1 cellular context compared by ENCODE assay signal in the genomic region with DNA sequence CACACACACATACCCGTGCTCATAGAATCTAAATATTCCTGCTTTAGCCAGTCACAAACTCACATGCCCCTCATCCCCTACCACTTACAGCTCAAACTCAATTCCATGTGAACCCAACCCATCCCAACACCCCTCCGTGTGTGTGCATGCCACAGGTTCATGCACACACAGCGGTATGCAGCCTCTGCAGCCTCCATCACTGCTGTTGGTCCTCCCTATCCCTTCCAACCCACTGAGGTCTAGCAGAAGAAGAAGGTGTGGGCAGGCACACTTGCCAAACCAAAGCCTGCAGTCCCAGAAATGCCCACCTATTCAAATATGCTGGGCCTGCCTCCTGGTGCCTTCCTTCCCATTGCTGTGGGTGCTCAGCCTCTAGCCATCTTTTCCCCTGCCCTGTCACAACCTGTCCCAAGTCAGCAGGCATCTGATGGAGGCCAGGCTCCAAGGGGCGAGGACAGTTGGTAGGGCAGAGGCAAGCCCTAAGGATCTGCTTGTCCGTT.
TF ChIP-seq lines count a peak whose summit lies in the region.

No MANE protein-coding gene starts in this region.

TF ChIP-seq in HepG2, 621 proteins besides CTCF, POLR2A, EP300 and RAD21 (continued from another document):
- 0 out of 2 replicates have a peak, but pooled peaks have one; percentile 76 for TF ChIP-seq ZNF468 (CRISPR knock-in tag; IDR thresholded peaks at IDR 0.05)
- 0 out of 2 replicates have a peak, but pooled peaks have one; percentile 27 for TF ChIP-seq SSRP1 (CRISPR knock-in tag; IDR thresholded peaks at IDR 0.05)
- TF ChIP-seq BATF2 (CRISPR knock-in tag; IDR thresholded peaks at IDR 0.05) = 0 out of 2 replicates have a peak, but pooled peaks have one; percentile 3
- TF ChIP-seq AGO2 (optimal IDR thresholded peaks at IDR 0.05; ENCODE audit: low read depth, low read length) = peak; percentile 8
- TF ChIP-seq RBM22 (optimal IDR thresholded peaks at IDR 0.05; ENCODE audit: low read length) = peak; percentile 71
- TF ChIP-seq, protein P1, sequence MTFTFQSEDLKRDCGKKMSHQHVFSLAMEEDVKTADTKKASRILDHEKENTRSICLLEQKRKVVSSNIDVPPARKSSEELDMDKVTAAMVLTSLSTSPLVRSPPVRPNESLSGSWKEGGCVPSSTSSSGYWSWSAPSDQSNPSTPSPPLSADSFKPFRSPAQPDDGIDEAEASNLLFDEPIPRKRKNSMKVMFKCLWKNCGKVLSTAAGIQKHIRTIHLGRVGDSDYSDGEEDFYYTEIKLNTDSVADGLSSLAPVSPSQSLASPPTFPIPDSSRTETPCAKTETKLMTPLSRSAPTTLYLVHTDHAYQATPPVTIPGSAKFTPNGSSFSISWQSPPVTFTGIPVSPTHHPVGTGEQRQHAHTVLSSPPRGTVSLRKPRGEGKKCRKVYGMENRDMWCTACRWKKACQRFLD (CRISPR knock-in tag; IDR thresholded peaks at IDR 0.05; ENCODE audit: borderline replicate concordance) = no peak
- peak; percentile 17; the same call in 1 of the 2 replicates for TF ChIP-seq ZNF687 (CRISPR knock-in tag; IDR thresholded peaks at IDR 0.05)
- TF ChIP-seq POLR2AphosphoS5 (IDR thresholded peaks at IDR 0.05; ENCODE audit: low read depth, low read length) = no peak
